ENCODE assay signal across 1 cellular context in genomic region chr12:96416033-96416790, GRCh38.
TF ChIP-seq lines count a peak whose summit lies in the region.

No MANE protein-coding gene starts in this region.

TF ChIP-seq in HepG2, 621 proteins besides CTCF, POLR2A, EP300 and RAD21 (continued from another document):
- TF ChIP-seq ATF4 (CRISPR knock-in tag; IDR thresholded peaks at IDR 0.05) (peak in 1 of 2 experiments; percentile 73; a peak in 2 of 4 replicates), CEBPB (IDR thresholded peaks at IDR 0.05; ENCODE audit: borderline replicate concordance, low read depth, low read length) (0 out of 2 replicates have a peak, but pooled peaks have one; percentile 54), BCL6 (CRISPR knock-in tag; IDR thresholded peaks at IDR 0.05) (no peak), ATF2 (CRISPR knock-in tag; IDR thresholded peaks at IDR 0.05) (no peak), NFIC (IDR thresholded peaks at IDR 0.05; ENCODE audit: low read length) (peak; percentile 22; the same call in 1 of the 2 replicates), FOXJ3 (CRISPR knock-in tag; IDR thresholded peaks at IDR 0.05; ENCODE audit: borderline replicate concordance) (peak; percentile 32; the same call in 1 of the 2 replicates), FOSL2 (CRISPR knock-in tag; IDR thresholded peaks at IDR 0.05) (0 out of 2 replicates have a peak, but pooled peaks have one; percentile 16), CHD2 (IDR thresholded peaks at IDR 0.05; ENCODE audit: low read depth, low read length) (no peak), ZBTB42 (CRISPR knock-in tag; IDR thresholded peaks at IDR 0.05) (no peak), MAFF (IDR thresholded peaks at IDR 0.05; ENCODE audit: low read depth, low read length) (peak; percentile 59), FOXP4 (CRISPR knock-in tag; IDR thresholded peaks at IDR 0.05) (peak; percentile 65), TOE1 (CRISPR knock-in tag; IDR thresholded peaks at IDR 0.05) (no peak), KAT8 (CRISPR knock-in tag; IDR thresholded peaks at IDR 0.05) (peak; percentile 54; the same call in 1 of the 2 replicates), MEIS1 (CRISPR knock-in tag; IDR thresholded peaks at IDR 0.05; ENCODE audit: borderline replicate concordance) (no peak), RARA (CRISPR knock-in tag; IDR thresholded peaks at IDR 0.05) (peak; percentile 41; the same call in 1 of the 2 replicates), CREB1 (IDR thresholded peaks at IDR 0.05) (peak; percentile 82), CREB1 (CRISPR knock-in tag; IDR thresholded peaks at IDR 0.05) (no peak; the same call in 1 of the 2 replicates), ELF3 (CRISPR knock-in tag; IDR thresholded peaks at IDR 0.05) (peak; percentile 60), ZNF891 (CRISPR knock-in tag; IDR thresholded peaks at IDR 0.05) (no peak), HMG20B (CRISPR knock-in tag; conservative IDR thresholded peaks at IDR 0.05) (no peak), NR2F6 (IDR thresholded peaks at IDR 0.05) (peak; percentile 95), NR2F6 (CRISPR knock-in tag; IDR thresholded peaks at IDR 0.05) (peak; percentile 94), FOXK1 (CRISPR knock-in tag; IDR thresholded peaks at IDR 0.05; ENCODE audit: borderline replicate concordance, low read depth) (peak; percentile 60; the same call in 1 of the 2 replicates), SOX5 (CRISPR knock-in tag; IDR thresholded peaks at IDR 0.05; ENCODE audit: borderline replicate concordance) (peak; percentile 61; the same call in 1 of the 2 replicates), ELF1 (CRISPR knock-in tag; IDR thresholded peaks at IDR 0.05) (peak; percentile 66), GATAD2A (CRISPR knock-in tag; IDR thresholded peaks at IDR 0.05) (peak; percentile 70), NFRKB (IDR thresholded peaks at IDR 0.05) (no peak), CBX2 (IDR thresholded peaks at IDR 0.05; ENCODE audit: low read depth, low read length) (no peak), CBX2 (CRISPR knock-in tag; IDR thresholded peaks at IDR 0.05; ENCODE audit: low read depth) (no peak), PPARG (CRISPR knock-in tag; conservative IDR thresholded peaks at IDR 0.05) (0 out of 2 replicates have a peak, but pooled peaks have one; percentile 48), PAXIP1 (CRISPR knock-in tag; conservative IDR thresholded peaks at IDR 0.05) (peak; percentile 51), HDAC2 (CRISPR knock-in tag; IDR thresholded peaks at IDR 0.05) (0 out of 2 replicates have a peak, but pooled peaks have one; percentile 34), NR2F1 (CRISPR knock-in tag; IDR thresholded peaks at IDR 0.05) (peak; percentile 64 to 76), ETV5 (CRISPR knock-in tag; IDR thresholded peaks at IDR 0.05; ENCODE audit: borderline replicate concordance) (peak; percentile 76; the same call in 1 of the 2 replicates), BRD4 (CRISPR knock-in tag; IDR thresholded peaks at IDR 0.05) (no peak), FOXP1 (IDR thresholded peaks at IDR 0.05) (no peak), FOXP1 (CRISPR knock-in tag; IDR thresholded peaks at IDR 0.05) (peak; percentile 72), MED1 (CRISPR knock-in tag; IDR thresholded peaks at IDR 0.05) (peak; percentile 37; the same call in 1 of the 2 replicates), YY1 (IDR thresholded peaks at IDR 0.05; ENCODE audit: insufficient read depth, insufficient replicate concordance, low read depth, low read length) (peak; percentile 31), CEBPG (CRISPR knock-in tag; IDR thresholded peaks at IDR 0.05) (peak; percentile 68), FOXA3 (CRISPR knock-in tag; IDR thresholded peaks at IDR 0.05) (peak; percentile 68), HNF1A (IDR thresholded peaks at IDR 0.05; ENCODE audit: low read depth) (peak; percentile 82), HNF1A (CRISPR knock-in tag; IDR thresholded peaks at IDR 0.05; ENCODE audit: borderline replicate concordance) (no peak), THAP11 (CRISPR knock-in tag; IDR thresholded peaks at IDR 0.05) (0 out of 2 replicates have a peak, but pooled peaks have one; percentile 39), ZBTB14 (CRISPR knock-in tag; IDR thresholded peaks at IDR 0.05) (no peak)
